Comparison of ENCODE assay signal across 8 cellular contexts in genomic region chr4:155376387-155377268, GRCh38. TPM values are rescaled to one million over a fixed set of nuclear protein-coding genes. Genes with fewer than 3 reads are reported as not detected.
DNase-seq lines count a peak whose midpoint lies in the region; ATAC-seq and TF ChIP-seq lines count a peak whose summit lies in the region.

Gene MAP9 (minus strand): TSS chr4:155376965. CDS start chr4:155375850, 1,115 bp downstream.

- CTCF ChIA-PET in PC-3 (lab: Charles Lee) = interaction anchor here (0.5 kb wide), 1 partner anchor 252 kb away, joined by 3 read pairs; no protein-coding TSS in a partner anchor

- POLR2A ChIA-PET in PC-3 (lab: Charles Lee; ENCODE audit: unreplicated experiment) = no interaction called here

- peak within 1 kb of the TSS; percentile 77 for H3K27ac ChIP-seq in CD4-positive, CD25-positive, alpha-beta regulatory T cell (ENCODE audit: insufficient read depth, low read length, poor library complexity, severe bottlenecking)
- peak within 1 kb of the TSS; percentile 90 for H3K27ac ChIP-seq in PC-3 (ENCODE audit: low read length)

- peak; percentile 89 to 92 for ATAC-seq in CD4-positive, CD25-positive, alpha-beta regulatory T cell (ENCODE audit: low read depth in 2 of 2)
- ATAC-seq in GM19455 (IDR thresholded peaks at IDR 0.05; ENCODE audit: unreplicated experiment) = peak; percentile 99
- ATAC-seq in HG03575 (IDR thresholded peaks at IDR 0.05; ENCODE audit: extremely low read depth, insufficient number of reproducible peaks, low FRiP score, unreplicated experiment) = peak; percentile 95
- ATAC-seq in PC-3 = peak; percentile 83

- no peaks in the 10 kb centered on the region for H3K36me3 ChIP-seq in CD4-positive, CD25-positive, alpha-beta regulatory T cell (ENCODE audit: control insufficient read depth, insufficient read depth, low read length)
- H3K36me3 ChIP-seq in PC-3 (ENCODE audit: low read depth, low read length) = no peaks in the 10 kb centered on the region; the same call in 1 of the 2 replicates

- H3K9me3 ChIP-seq in CD4-positive, CD25-positive, alpha-beta regulatory T cell (ENCODE audit: control insufficient read depth in 2 of 2, low read length in 2 of 2) = no peaks in the 10 kb centered on the region
- no peaks in the 10 kb centered on the region for H3K9me3 ChIP-seq in PC-3 (ENCODE audit: low read length)

- no peaks in the 10 kb centered on the region for H3K27me3 ChIP-seq in CD4-positive, CD25-positive, alpha-beta regulatory T cell (ENCODE audit: control insufficient read depth, insufficient read depth, low read length)
- H3K27me3 ChIP-seq in PC-3 (ENCODE audit: low read length) = no peaks in the 10 kb centered on the region

- BruUV-seq in PC-3 (replicated peaks; lab: Mats Ljungman, UMichigan) = TSS peak; percentile 59

- peaks cover 13% of the 10 kb centered on the region for H3K4me1 ChIP-seq in CD4-positive, CD25-positive, alpha-beta regulatory T cell (ENCODE audit: control insufficient read depth, insufficient read depth, low read length, poor library complexity, severe bottlenecking)
- peaks cover 17% of the 10 kb centered on the region for H3K4me1 ChIP-seq in PC-3 (ENCODE audit: insufficient read depth, low read length)

- H3K4me2 ChIP-seq in PC-3 (ENCODE audit: low read length) = peak within 1 kb of the TSS; percentile 85

- H3K79me2 ChIP-seq in PC-3 (ENCODE audit: low read length) = peaks cover 14% of the 10 kb centered on the region

- peak within 1 kb of the TSS; percentile 87 to 95 (median 91) for H3K27ac Mint-ChIP-seq in CD4-positive, CD25-positive, alpha-beta regulatory T cell
- peak within 1 kb of the TSS; percentile 75 for H3K27ac Mint-ChIP-seq in activated T-helper 2 cell treated with anti-CD3 and anti-CD28 coated beads, Interferon-gamma antibody, Interleukin-2, Interleukin-4, amounts not matched to agents 10 μg/mL and 5 μg/mL and 100 μg/mL, durations not matched to agents 14 hours and 24 hours and 36 hours
- H3K27ac Mint-ChIP-seq in nephron progenitor cell = peak within 1 kb of the TSS; percentile 95
- H3K27ac Mint-ChIP-seq in stimulated activated naive CD8-positive, alpha-beta T cell treated with anti-CD3 and anti-CD28 coated beads, Interleukin-15, Interleukin-2, amounts not matched to agents 100 ng/mL and 50 ng/mL, for 24 hours = peak within 1 kb of the TSS; percentile 61

- peak; percentile 80 to 96 (median 88) for DNase-seq in CD4-positive, CD25-positive, alpha-beta regulatory T cell
- DNase-seq in PC-3 (peak; percentile 94), fibroblast of pulmonary artery (ENCODE audit: low read depth) (peak; percentile 95), nephron progenitor cell (peak; percentile 91)
- DNase-seq in activated T-helper 2 cell treated with anti-CD3 and anti-CD28 coated beads, Interferon-gamma antibody, Interleukin-2, Interleukin-4, amounts not matched to agents 10 μg/mL and 5 μg/mL and 100 μg/mL, durations not matched to agents 14 hours and 24 hours and 36 hours (ENCODE audit: low spot score) = peak; percentile 84

- H3K36me3 Mint-ChIP-seq in CD4-positive, CD25-positive, alpha-beta regulatory T cell = no peaks in the 10 kb centered on the region
- H3K36me3 Mint-ChIP-seq in activated T-helper 2 cell treated with anti-CD3 and anti-CD28 coated beads, Interferon-gamma antibody, Interleukin-2, Interleukin-4, amounts not matched to agents 10 μg/mL and 5 μg/mL and 100 μg/mL, durations not matched to agents 14 hours and 24 hours and 36 hours (ENCODE audit: low read depth) = no peaks in the 10 kb centered on the region
- peaks cover 7% of the 10 kb centered on the region for H3K36me3 Mint-ChIP-seq in nephron progenitor cell (ENCODE audit: low read depth)
- peaks cover 5% of the 10 kb centered on the region for H3K36me3 Mint-ChIP-seq in stimulated activated naive CD8-positive, alpha-beta T cell treated with anti-CD3 and anti-CD28 coated beads, Interleukin-15, Interleukin-2, amounts not matched to agents 100 ng/mL and 50 ng/mL, for 24 hours (ENCODE audit: low read depth)

- H3K9me3 Mint-ChIP-seq in CD4-positive, CD25-positive, alpha-beta regulatory T cell = no peaks in the 10 kb centered on the region
- H3K9me3 Mint-ChIP-seq in activated T-helper 2 cell treated with anti-CD3 and anti-CD28 coated beads, Interferon-gamma antibody, Interleukin-2, Interleukin-4, amounts not matched to agents 10 μg/mL and 5 μg/mL and 100 μg/mL, durations not matched to agents 14 hours and 24 hours and 36 hours = no peaks in the 10 kb centered on the region
- peaks cover 5% of the 10 kb centered on the region for H3K9me3 Mint-ChIP-seq in nephron progenitor cell
- no peaks in the 10 kb centered on the region for H3K9me3 Mint-ChIP-seq in stimulated activated naive CD8-positive, alpha-beta T cell treated with anti-CD3 and anti-CD28 coated beads, Interleukin-15, Interleukin-2, amounts not matched to agents 100 ng/mL and 50 ng/mL, for 24 hours

- no peaks in the 10 kb centered on the region for H4K20me1 ChIP-seq in PC-3 (ENCODE audit: low read length)

- intact Hi-C loops in PC-3 (cut with micrococcal nuclease) = no loop called here
- intact Hi-C loops in activated T-helper 2 cell treated with anti-CD3 and anti-CD28 coated beads, Interferon-gamma antibody, Interleukin-2, Interleukin-4, amounts not matched to agents 10 μg/mL and 5 μg/mL and 100 μg/mL, durations not matched to agents 14 hours and 24 hours and 36 hours (cut with micrococcal nuclease) = loop anchor here (1.0 to 10.0 kb wide), 5 partner anchors 134 to 1012 kb away; partner anchors contain the start of genes GUCY1A1 and PLRG1

- H3F3A ChIP-seq in PC-3 (ENCODE audit: low read length, unreplicated experiment) = no peaks in the 10 kb centered on the region

- H3K9me2 ChIP-seq in PC-3 (replicated peaks; ENCODE audit: low read length) = no peaks in the 10 kb centered on the region

- no peaks in the 10 kb centered on the region for H3K27me3 Mint-ChIP-seq in CD4-positive, CD25-positive, alpha-beta regulatory T cell
- peaks cover 7% of the 10 kb centered on the region for H3K27me3 Mint-ChIP-seq in activated T-helper 2 cell treated with anti-CD3 and anti-CD28 coated beads, Interferon-gamma antibody, Interleukin-2, Interleukin-4, amounts not matched to agents 10 μg/mL and 5 μg/mL and 100 μg/mL, durations not matched to agents 14 hours and 24 hours and 36 hours (ENCODE audit: low read depth)
- peaks cover 20% of the 10 kb centered on the region for H3K27me3 Mint-ChIP-seq in nephron progenitor cell (ENCODE audit: low read depth, poor library complexity)
- H3K27me3 Mint-ChIP-seq in stimulated activated naive CD8-positive, alpha-beta T cell treated with anti-CD3 and anti-CD28 coated beads, Interleukin-15, Interleukin-2, amounts not matched to agents 100 ng/mL and 50 ng/mL, for 24 hours = no peaks in the 10 kb centered on the region

- peaks cover 5 to 18% (median 11%) of the 10 kb centered on the region in 4 donors for H3K4me1 Mint-ChIP-seq in CD4-positive, CD25-positive, alpha-beta regulatory T cell
- peaks cover 15% of the 10 kb centered on the region for H3K4me1 Mint-ChIP-seq in activated T-helper 2 cell treated with anti-CD3 and anti-CD28 coated beads, Interferon-gamma antibody, Interleukin-2, Interleukin-4, amounts not matched to agents 10 μg/mL and 5 μg/mL and 100 μg/mL, durations not matched to agents 14 hours and 24 hours and 36 hours (ENCODE audit: low read depth)
- H3K4me1 Mint-ChIP-seq in nephron progenitor cell = peaks cover 20% of the 10 kb centered on the region
- H3K4me1 Mint-ChIP-seq in stimulated activated naive CD8-positive, alpha-beta T cell treated with anti-CD3 and anti-CD28 coated beads, Interleukin-15, Interleukin-2, amounts not matched to agents 100 ng/mL and 50 ng/mL, for 24 hours (ENCODE audit: low read depth) = peaks cover 20% of the 10 kb centered on the region

- peak within 1 kb of the TSS; percentile 83 to 94 (median 90) for H3K4me3 Mint-ChIP-seq in CD4-positive, CD25-positive, alpha-beta regulatory T cell
- H3K4me3 Mint-ChIP-seq in activated T-helper 2 cell treated with anti-CD3 and anti-CD28 coated beads, Interferon-gamma antibody, Interleukin-2, Interleukin-4, amounts not matched to agents 10 μg/mL and 5 μg/mL and 100 μg/mL, durations not matched to agents 14 hours and 24 hours and 36 hours (ENCODE audit: low read depth) = peak within 1 kb of the TSS; percentile 87
- H3K4me3 Mint-ChIP-seq in nephron progenitor cell = peak within 1 kb of the TSS; percentile 94
- peak within 1 kb of the TSS; percentile 84 for H3K4me3 Mint-ChIP-seq in stimulated activated naive CD8-positive, alpha-beta T cell treated with anti-CD3 and anti-CD28 coated beads, Interleukin-15, Interleukin-2, amounts not matched to agents 100 ng/mL and 50 ng/mL, for 24 hours

- peak within 1 kb of the TSS; percentile 59 for H3K9ac ChIP-seq in PC-3 (ENCODE audit: low read length)

- peak within 1 kb of the TSS; percentile 78 for H3K4me3 ChIP-seq in CD4-positive, CD25-positive, alpha-beta regulatory T cell (ENCODE audit: low read depth, low read length)
- H3K4me3 ChIP-seq in PC-3 (ENCODE audit: low read length) (peak within 1 kb of the TSS; percentile 78), fibroblast of pulmonary artery (replicated peaks; ENCODE audit: low read depth, low read length) (peak within 1 kb of the TSS; percentile 78)

- peak within 1 kb of the TSS; percentile 76 for H2AFZ ChIP-seq in PC-3 (ENCODE audit: low read length)

- TF ChIP-seq CTCF in PC-3 (conservative IDR thresholded peaks at IDR 0.05; ENCODE audit: low read depth, low read length) (no peak), fibroblast of pulmonary artery (IDR thresholded peaks at IDR 0.05; ENCODE audit: low read length, missing control alignments) (no peak), nephron progenitor cell (IDR thresholded peaks at IDR 0.05) (no peak)

RNA-seq across cellular contexts. Expression of gene MAP9, which starts in this region (rescaled TPM):
- total RNA-seq in CD4-positive, CD25-positive, alpha-beta regulatory T cell = 2.9 TPM
- 1 to 10 TPM; 1.1 to 3.3 (median 2.2) TPM for polyA plus RNA-seq in CD4-positive, CD25-positive, alpha-beta regulatory T cell
- total RNA-seq in PC-3 (2014; rRNA removed) = 3.6 and 10.6 TPM in 2 replicates
- 5.8 TPM in 2 replicates for total RNA-seq in activated T-helper 2 cell treated with anti-CD3 and anti-CD28 coated beads, Interferon-gamma antibody, Interleukin-2, Interleukin-4, amounts not matched to agents 10 μg/mL and 5 μg/mL and 100 μg/mL, durations not matched to agents 14 hours and 24 hours and 36 hours

Comparison
In these comparisons a context has a peak if more than half of its experiments do, and no peak if none do; other contexts are left out.
1. Peak in every context shown above with its lines: DNase-seq, ATAC-seq, H3K4me3 ChIP-seq and H3K27ac ChIP-seq.